1 cellular context compared by ENCODE assay signal in the genomic region with DNA sequence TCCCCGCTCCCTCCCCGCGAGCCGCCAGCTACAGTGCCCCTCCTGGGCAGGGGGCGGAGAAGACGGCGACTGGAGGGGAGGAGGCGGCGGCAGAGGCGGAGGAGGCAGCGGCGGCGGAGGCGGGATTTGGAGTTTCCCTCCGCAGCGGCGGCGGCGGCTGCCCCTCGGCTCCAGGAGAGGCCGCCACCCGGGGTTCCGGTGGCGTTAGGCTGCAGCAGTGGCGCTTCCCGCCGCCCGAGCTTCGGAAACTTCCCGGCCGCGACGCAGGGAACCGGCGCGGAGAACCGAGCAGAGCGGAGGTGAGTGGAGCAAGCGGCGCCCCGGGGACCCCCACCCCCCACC.
TF ChIP-seq lines count a peak whose summit lies in the region.

No MANE protein-coding gene starts in this region.

TF ChIP-seq in HEK293T, 16 proteins besides CTCF, POLR2A, EP300 and RAD21 (continued from another document):
- TF ChIP-seq, protein P1, sequence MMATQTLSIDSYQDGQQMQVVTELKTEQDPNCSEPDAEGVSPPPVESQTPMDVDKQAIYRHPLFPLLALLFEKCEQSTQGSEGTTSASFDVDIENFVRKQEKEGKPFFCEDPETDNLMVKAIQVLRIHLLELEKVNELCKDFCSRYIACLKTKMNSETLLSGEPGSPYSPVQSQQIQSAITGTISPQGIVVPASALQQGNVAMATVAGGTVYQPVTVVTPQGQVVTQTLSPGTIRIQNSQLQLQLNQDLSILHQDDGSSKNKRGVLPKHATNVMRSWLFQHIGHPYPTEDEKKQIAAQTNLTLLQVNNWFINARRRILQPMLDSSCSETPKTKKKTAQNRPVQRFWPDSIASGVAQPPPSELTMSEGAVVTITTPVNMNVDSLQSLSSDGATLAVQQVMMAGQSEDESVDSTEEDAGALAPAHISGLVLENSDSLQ (IDR thresholded peaks at IDR 0.05): no peak
- no peak for TF ChIP-seq FOXA1 (IDR thresholded peaks at IDR 0.05)
- TF ChIP-seq FOXM1 (IDR thresholded peaks at IDR 0.05; ENCODE audit: borderline replicate concordance): no peak
- TF ChIP-seq L3MBTL2 (conservative IDR thresholded peaks at IDR 0.05): no peak
- TF ChIP-seq CTBP1 (IDR thresholded peaks at IDR 0.05; ENCODE audit: borderline replicate concordance): no peak
- no peak for TF ChIP-seq BHLHE40 (IDR thresholded peaks at IDR 0.05; ENCODE audit: borderline replicate concordance)
- TF ChIP-seq SUZ12 (IDR thresholded peaks at IDR 0.05): no peak
- TF ChIP-seq LEF1 (IDR thresholded peaks at IDR 0.05; ENCODE audit: borderline replicate concordance): no peak
- TF ChIP-seq FOXK2 (IDR thresholded peaks at IDR 0.05): no peak
- TF ChIP-seq HDGF (IDR thresholded peaks at IDR 0.05; ENCODE audit: borderline replicate concordance): no peak
- TF ChIP-seq ARNT (IDR thresholded peaks at IDR 0.05): no peak
- no peak for TF ChIP-seq NFRKB (IDR thresholded peaks at IDR 0.05)
